Comparison of ENCODE assay signal across 21 cellular contexts in genomic region chr2:132754392-132754791, GRCh38.
"Had no signal": no experiment of that assay in that cellular context is flagged by ENCODE, and none has a peak within 500 bp of the region (broad histone marks: within the 10 kb centered on the region; RNA-seq: fewer than 3 reads in every experiment).

No MANE protein-coding gene starts in this region.

- H3K27ac ChIP-seq: ascending aorta, breast epithelium, SJSA1, WERI-Rb-1 had no signal

- DNase-seq: activated CD4-positive, alpha-beta T cell treated with anti-CD3 and anti-CD28 coated beads for 1 hour; activated CD4-positive, alpha-beta T cell treated with anti-CD3 and anti-CD28 coated beads, Interleukin-2, amount 50 U/mL, for 4 hours; activated CD4-positive, CD25-positive, alpha-beta regulatory T cell; activated CD8-positive, alpha-beta T cell treated with anti-CD3 and anti-CD28 coated beads, Interleukin-2, amount 10 ng/mL, durations not matched to agents 7 days and 5 days; activated gamma-delta T cell; activated naive CD4-positive, alpha-beta T cell treated with Interleukin-2 at 50 U/mL for 16 hours; activated naive CD8-positive, alpha-beta T cell treated with anti-CD3 and anti-CD28 coated beads, Interleukin-2, amount 10 ng/mL, durations not matched to agents 7 days and 5 days; activated T-cell treated with anti-CD3 and anti-CD28 coated beads, Interleukin-2, amount 50 U/mL, for 24 hours; amygdala; NCI-H1105; NCI-H1417 treated with DMSO at 0.1 percent for 48 hours; NCI-H187 treated with DMSO at 0.1 percent for 48 hours; NCI-H2081; NCI-H345; SHP77; T1000; WERI-Rb-1 had no signal

- H3K4me3 ChIP-seq: ascending aorta, breast epithelium, SJSA1 had no signal

- H3K4me1 ChIP-seq: ascending aorta, breast epithelium had no signal

- ATAC-seq: activated CD8-positive, alpha-beta T cell treated with anti-CD3 and anti-CD28 coated beads, Interleukin-2, amount 10 ng/mL, durations not matched to agents 7 days and 5 days; Panc1 had no signal

- H3K27me3 ChIP-seq: ascending aorta, breast epithelium, SJSA1 had no signal

- H3K9me3 ChIP-seq: ascending aorta, SJSA1 had no signal

- H3K36me3 ChIP-seq: ascending aorta, breast epithelium, SJSA1, WERI-Rb-1 had no signal
